In the genomic region with DNA sequence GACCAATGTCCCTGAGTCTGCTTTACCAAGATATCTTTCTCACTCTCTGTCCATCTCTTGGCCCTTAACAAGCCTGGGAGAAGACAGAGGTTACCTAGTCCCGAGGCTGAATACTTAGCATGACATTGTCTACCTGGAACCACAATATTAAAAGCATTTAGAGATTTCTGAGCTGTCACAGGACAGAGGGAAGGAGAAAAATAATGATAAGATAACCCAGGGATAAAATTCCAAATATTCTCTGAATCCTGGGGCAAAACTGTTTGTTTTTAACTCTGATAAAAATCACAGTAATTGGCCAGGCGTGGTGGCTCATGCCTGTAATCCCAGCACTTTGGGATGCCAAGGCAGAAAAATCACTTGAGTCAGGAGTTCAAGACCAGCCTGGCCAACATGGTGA, we compare ENCODE assay signal across 28 cellular contexts. TPM values are rescaled to one million over a fixed set of nuclear protein-coding genes. Genes with fewer than 3 reads are reported as not detected.
"Had no signal": no experiment of that assay in that cellular context is flagged by ENCODE, and none has a peak within 500 bp of the region (broad histone marks: within the 10 kb centered on the region; RNA-seq: fewer than 3 reads in every experiment).

No MANE protein-coding gene starts in this region.

- H3K36me3 ChIP-seq: stomach, suprapubic skin, thoracic aorta, thyroid gland, tibial artery, tibial nerve, transverse colon, upper lobe of left lung, upper lobe of right lung, uterus, vagina had no signal

- DNase-seq: stimulated activated CD4-positive, alpha-beta T cell treated with anti-CD3 and anti-CD28 coated beads, Interleukin-2, amount 100 ng/mL, for 48 hours; stimulated activated CD4-positive, alpha-beta T cell treated with anti-CD3 and anti-CD28 coated beads, Interleukin-4, amount 100 ng/mL, for 1 hour; stimulated activated CD4-positive, alpha-beta T cell treated with anti-CD3 and anti-CD28 coated beads, Interleukin-4, amount 100 ng/mL, for 24 hours; stimulated activated CD4-positive, alpha-beta T cell treated with anti-CD3 and anti-CD28 coated beads, Interleukin-4, amount 100 ng/mL, for 4 hours; stimulated activated CD8-positive, alpha-beta memory T cell treated with anti-CD3 and anti-CD28 coated beads, Interleukin-4, amount 100 ng/mL, for 48 hours; stimulated activated naive B cell treated with anti-CD40 and anti-IgM and Interleukin-4, amounts not matched to agents 10 μg/mL and 1 μg/mL and 100 μg/mL, for 72 hours; stimulated activated naive CD4-positive, alpha-beta T cell; stimulated activated naive CD4-positive, alpha-beta T cell treated with Interleukin-2 at 50 U/mL for 16 hours; stimulated activated naive CD8-positive, alpha-beta T cell treated with anti-CD3 and anti-CD28 coated beads, Interleukin-15, amount 100 ng/mL, for 72 hours; stimulated activated naive CD8-positive, alpha-beta T cell treated with anti-CD3 and anti-CD28 coated beads, Interleukin-15, Interleukin-2, amounts not matched to agents 100 U/mL and 50 U/mL, for 24 hours; stomach; substantia nigra; testis; thyroid gland; tibial artery; transverse colon; upper lobe of left lung; upper lobe of right lung; uterus had no signal

- H3K4me3 Mint-ChIP-seq: stimulated activated effector memory CD8-positive, alpha-beta T cell treated with anti-CD3 and anti-CD28 coated beads, Interleukin-12 subunit alpha, Interleukin-12 subunit beta, amount 100 ng/mL, for 72 hours; stimulated activated memory B cell treated with anti-CD40 and anti-IgM and Interleukin-4, amounts not matched to agents 10 μg/mL and 1 μg/mL and 100 μg/mL, for 72 hours; stimulated activated naive B cell treated with anti-CD40 and anti-IgM and Interleukin-4, amounts not matched to agents 10 μg/mL and 1 μg/mL and 100 μg/mL, for 72 hours; stimulated activated naive CD8-positive, alpha-beta T cell treated with anti-CD3 and anti-CD28 coated beads, Interleukin-15, amount 100 ng/mL, for 72 hours; stimulated activated naive CD8-positive, alpha-beta T cell treated with anti-CD3 and anti-CD28 coated beads, Interleukin-15, Interleukin-2, amounts not matched to agents 100 ng/mL and 50 ng/mL, for 24 hours; type B pancreatic cell had no signal

- H3K27me3 Mint-ChIP-seq: stimulated activated memory B cell treated with anti-CD40 and anti-IgM and Interleukin-4, amounts not matched to agents 10 μg/mL and 1 μg/mL and 100 μg/mL, for 72 hours; stimulated activated naive CD8-positive, alpha-beta T cell treated with anti-CD3 and anti-CD28 coated beads, Interleukin-15, amount 100 ng/mL, for 72 hours; stimulated activated naive CD8-positive, alpha-beta T cell treated with anti-CD3 and anti-CD28 coated beads, Interleukin-15, Interleukin-2, amounts not matched to agents 100 ng/mL and 50 ng/mL, for 24 hours had no signal

- H3K9me3 ChIP-seq: stomach, suprapubic skin, testis, thoracic aorta, thyroid gland, tibial artery, tibial nerve, transverse colon, upper lobe of left lung, upper lobe of right lung, uterus, vagina had no signal

- H3K27ac Mint-ChIP-seq: stimulated activated effector memory CD8-positive, alpha-beta T cell treated with anti-CD3 and anti-CD28 coated beads, Interleukin-12 subunit alpha, Interleukin-12 subunit beta, amount 100 ng/mL, for 72 hours; stimulated activated memory B cell treated with anti-CD40 and anti-IgM and Interleukin-4, amounts not matched to agents 10 μg/mL and 1 μg/mL and 100 μg/mL, for 72 hours; stimulated activated naive B cell treated with anti-CD40 and anti-IgM and Interleukin-4, amounts not matched to agents 10 μg/mL and 1 μg/mL and 100 μg/mL, for 72 hours; stimulated activated naive CD8-positive, alpha-beta T cell treated with anti-CD3 and anti-CD28 coated beads, Interleukin-15, amount 100 ng/mL, for 72 hours; stimulated activated naive CD8-positive, alpha-beta T cell treated with anti-CD3 and anti-CD28 coated beads, Interleukin-15, Interleukin-2, amounts not matched to agents 100 ng/mL and 50 ng/mL, for 24 hours; type B pancreatic cell had no signal

- H3K36me3 Mint-ChIP-seq: stimulated activated effector memory CD8-positive, alpha-beta T cell treated with anti-CD3 and anti-CD28 coated beads, Interleukin-12 subunit alpha, Interleukin-12 subunit beta, amount 100 ng/mL, for 72 hours; stimulated activated memory B cell treated with anti-CD40 and anti-IgM and Interleukin-4, amounts not matched to agents 10 μg/mL and 1 μg/mL and 100 μg/mL, for 72 hours; stimulated activated naive B cell treated with anti-CD40 and anti-IgM and Interleukin-4, amounts not matched to agents 10 μg/mL and 1 μg/mL and 100 μg/mL, for 72 hours; type B pancreatic cell had no signal

- H3K4me1 ChIP-seq: transverse colon, upper lobe of left lung, upper lobe of right lung, uterus, vagina had no signal

- H3K9me3 Mint-ChIP-seq: stimulated activated effector memory CD8-positive, alpha-beta T cell treated with anti-CD3 and anti-CD28 coated beads, Interleukin-12 subunit alpha, Interleukin-12 subunit beta, amount 100 ng/mL, for 72 hours; stimulated activated memory B cell treated with anti-CD40 and anti-IgM and Interleukin-4, amounts not matched to agents 10 μg/mL and 1 μg/mL and 100 μg/mL, for 72 hours; stimulated activated naive B cell treated with anti-CD40 and anti-IgM and Interleukin-4, amounts not matched to agents 10 μg/mL and 1 μg/mL and 100 μg/mL, for 72 hours; stimulated activated naive CD8-positive, alpha-beta T cell treated with anti-CD3 and anti-CD28 coated beads, Interleukin-15, amount 100 ng/mL, for 72 hours; stimulated activated naive CD8-positive, alpha-beta T cell treated with anti-CD3 and anti-CD28 coated beads, Interleukin-15, Interleukin-2, amounts not matched to agents 100 ng/mL and 50 ng/mL, for 24 hours; type B pancreatic cell had no signal

- H3K4me3 ChIP-seq: stomach, suprapubic skin, testis, thoracic aorta, thyroid gland, tibial artery, tibial nerve, transverse colon, upper lobe of left lung, upper lobe of right lung, uterus, vagina had no signal

- H3K27me3 ChIP-seq: stomach, suprapubic skin, testis, thyroid gland, tibial artery, tibial nerve, transverse colon, upper lobe of left lung, upper lobe of right lung, uterus, vagina had no signal

- H3K27ac ChIP-seq: stomach, suprapubic skin, testis, thoracic aorta, thyroid gland, tibial artery, tibial nerve, transverse colon, upper lobe of left lung, upper lobe of right lung, uterus, vagina had no signal

RNA-seq across cellular contexts. Expression of a gene that starts 19.9 kb away (rescaled TPM):
- total RNA-seq: subcutaneous adipose tissue, thoracic aorta, upper lobe of right lung, vagina had no signal
